ENCODE assay signal across 2 cellular contexts in genomic region chr4:57044279-57044678, GRCh38.
TF ChIP-seq lines count a peak whose summit lies in the region.

No MANE protein-coding gene starts in this region.

TF ChIP-seq in SK-N-SH, 30 proteins besides CTCF, POLR2A, EP300 and RAD21 (continued from another document):
- TF ChIP-seq, protein P1, sequence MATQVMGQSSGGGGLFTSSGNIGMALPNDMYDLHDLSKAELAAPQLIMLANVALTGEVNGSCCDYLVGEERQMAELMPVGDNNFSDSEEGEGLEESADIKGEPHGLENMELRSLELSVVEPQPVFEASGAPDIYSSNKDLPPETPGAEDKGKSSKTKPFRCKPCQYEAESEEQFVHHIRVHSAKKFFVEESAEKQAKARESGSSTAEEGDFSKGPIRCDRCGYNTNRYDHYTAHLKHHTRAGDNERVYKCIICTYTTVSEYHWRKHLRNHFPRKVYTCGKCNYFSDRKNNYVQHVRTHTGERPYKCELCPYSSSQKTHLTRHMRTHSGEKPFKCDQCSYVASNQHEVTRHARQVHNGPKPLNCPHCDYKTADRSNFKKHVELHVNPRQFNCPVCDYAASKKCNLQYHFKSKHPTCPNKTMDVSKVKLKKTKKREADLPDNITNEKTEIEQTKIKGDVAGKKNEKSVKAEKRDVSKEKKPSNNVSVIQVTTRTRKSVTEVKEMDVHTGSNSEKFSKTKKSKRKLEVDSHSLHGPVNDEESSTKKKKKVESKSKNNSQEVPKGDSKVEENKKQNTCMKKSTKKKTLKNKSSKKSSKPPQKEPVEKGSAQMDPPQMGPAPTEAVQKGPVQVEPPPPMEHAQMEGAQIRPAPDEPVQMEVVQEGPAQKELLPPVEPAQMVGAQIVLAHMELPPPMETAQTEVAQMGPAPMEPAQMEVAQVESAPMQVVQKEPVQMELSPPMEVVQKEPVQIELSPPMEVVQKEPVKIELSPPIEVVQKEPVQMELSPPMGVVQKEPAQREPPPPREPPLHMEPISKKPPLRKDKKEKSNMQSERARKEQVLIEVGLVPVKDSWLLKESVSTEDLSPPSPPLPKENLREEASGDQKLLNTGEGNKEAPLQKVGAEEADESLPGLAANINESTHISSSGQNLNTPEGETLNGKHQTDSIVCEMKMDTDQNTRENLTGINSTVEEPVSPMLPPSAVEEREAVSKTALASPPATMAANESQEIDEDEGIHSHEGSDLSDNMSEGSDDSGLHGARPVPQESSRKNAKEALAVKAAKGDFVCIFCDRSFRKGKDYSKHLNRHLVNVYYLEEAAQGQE (IDR thresholded peaks at IDR 0.05; ENCODE audit: low read depth, low read length): no peak
- TF ChIP-seq IRF3 (IDR thresholded peaks at IDR 0.05; ENCODE audit: low read depth, low read length) (no peak), NFIC (IDR thresholded peaks at IDR 0.05; ENCODE audit: borderline replicate concordance) (no peak), FOXJ3 (CRISPR knock-in tag; IDR thresholded peaks at IDR 0.05) (no peak)

TF ChIP-seq in SK-N-SH treated with all-trans-retinoic acid at 6 μM for 48 hours, 23 proteins besides CTCF, POLR2A, EP300 and RAD21 (continued from another document):
- TF ChIP-seq POU6F1 (CRISPR knock-in tag; IDR thresholded peaks at IDR 0.05; ENCODE audit: borderline replicate concordance, low read depth) (no peak), TCF4 (CRISPR knock-in tag; IDR thresholded peaks at IDR 0.05; ENCODE audit: borderline replicate concordance) (no peak), ZNF565 (CRISPR knock-in tag; conservative IDR thresholded peaks at IDR 0.05; ENCODE audit: low read depth) (no peak), BACH2 (CRISPR knock-in tag; IDR thresholded peaks at IDR 0.05; ENCODE audit: borderline replicate concordance) (no peak), TOX (CRISPR knock-in tag; IDR thresholded peaks at IDR 0.05; ENCODE audit: borderline replicate concordance) (no peak)
- TF ChIP-seq, protein P2, sequence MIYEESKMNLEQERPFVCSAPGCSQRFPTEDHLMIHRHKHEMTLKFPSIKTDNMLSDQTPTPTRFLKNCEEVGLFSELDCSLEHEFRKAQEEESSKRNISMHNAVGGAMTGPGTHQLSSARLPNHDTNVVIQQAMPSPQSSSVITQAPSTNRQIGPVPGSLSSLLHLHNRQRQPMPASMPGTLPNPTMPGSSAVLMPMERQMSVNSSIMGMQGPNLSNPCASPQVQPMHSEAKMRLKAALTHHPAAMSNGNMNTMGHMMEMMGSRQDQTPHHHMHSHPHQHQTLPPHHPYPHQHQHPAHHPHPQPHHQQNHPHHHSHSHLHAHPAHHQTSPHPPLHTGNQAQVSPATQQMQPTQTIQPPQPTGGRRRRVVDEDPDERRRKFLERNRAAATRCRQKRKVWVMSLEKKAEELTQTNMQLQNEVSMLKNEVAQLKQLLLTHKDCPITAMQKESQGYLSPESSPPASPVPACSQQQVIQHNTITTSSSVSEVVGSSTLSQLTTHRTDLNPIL (CRISPR knock-in tag; IDR thresholded peaks at IDR 0.05; ENCODE audit: low read depth): no peak
